ENCODE assay signal across 8 cellular contexts in the genomic region with DNA sequence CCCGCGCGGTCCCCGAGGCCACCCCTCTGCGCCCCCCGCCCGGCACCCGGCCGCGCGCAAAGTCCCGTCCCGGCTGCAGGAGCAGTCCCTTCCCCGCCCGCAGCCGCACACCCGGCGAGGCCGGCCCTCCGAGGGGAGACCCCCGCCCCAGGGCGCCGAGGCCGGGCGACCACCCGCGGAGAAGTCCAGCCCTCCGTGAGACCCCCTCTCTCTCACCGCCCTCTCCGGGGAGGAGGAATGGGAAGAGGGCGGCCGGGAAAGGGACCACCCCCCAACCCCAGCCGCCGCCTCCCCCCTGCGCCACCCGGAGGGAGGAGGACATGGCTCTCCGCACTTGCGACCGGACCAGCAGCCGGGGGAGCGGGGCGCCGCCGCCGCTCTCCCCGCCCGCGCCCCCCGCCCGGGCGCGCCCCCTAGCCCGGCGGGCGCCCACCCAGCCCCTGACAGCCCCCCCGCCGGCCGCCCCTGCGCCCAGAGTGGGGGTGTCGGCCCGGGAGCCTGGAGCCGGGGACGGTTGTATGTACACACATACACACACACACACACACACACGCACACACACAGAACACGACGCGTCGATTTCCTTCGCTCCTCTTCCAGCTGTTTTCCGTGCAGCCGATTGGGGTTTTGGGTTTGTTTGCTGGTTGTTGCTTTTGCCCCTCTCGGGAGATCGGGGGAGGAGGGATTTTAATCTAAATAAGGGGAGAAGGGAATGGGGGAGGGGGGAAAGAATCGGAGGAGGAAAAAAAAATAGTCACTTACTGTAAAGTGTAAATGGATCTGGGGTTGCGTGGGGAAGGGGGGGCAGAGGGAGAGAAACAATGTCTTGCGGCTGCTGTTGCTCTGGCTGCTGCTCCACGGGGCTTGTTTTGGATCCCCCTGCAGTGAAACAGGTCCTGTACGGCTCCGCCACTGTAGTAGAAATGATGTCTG. TPM values are rescaled to one million over a fixed set of nuclear protein-coding genes. Genes with fewer than 3 reads are reported as not detected.
DNase-seq lines count a peak whose midpoint lies in the region; ATAC-seq and TF ChIP-seq lines count a peak whose summit lies in the region.

Gene ATXN1 (minus strand): TSS at position 925 of the 933 bp plus-strand sequence.

- H3K4me3 Mint-ChIP-seq in activated CD4-positive, alpha-beta T cell treated with anti-CD3 and anti-CD28 coated beads, Interleukin-2, amount 10 ng/mL, durations not matched to agents 24 days and 14 days: peak within 1 kb of the TSS; percentile 99

- peak within 1 kb of the TSS; percentile 72 to 98 (median 90) for H3K4me3 ChIP-seq in liver (ENCODE audit: low read depth in 1 of 3, low read length in 3 of 3)

- in situ Hi-C loops in KBM-7 (cut with MboI; ENCODE audit: low pct_unique_long_range_greater_than_20kb, low sequenced_read_pairs): loop anchor here (25.0 kb wide), 2 partner anchors 249 to 424 kb away; no protein-coding TSS in a partner anchor

- TF ChIP-seq CTCF in liver (IDR thresholded peaks at IDR 0.05; ENCODE audit: low read depth, low read length, missing input control): no peak

- H3K9me3 ChIP-seq in liver (ENCODE audit: control insufficient read depth in 4 of 4, low read length in 3 of 4): no peaks in the 10 kb centered on the region

- H3K27me3 ChIP-seq in liver (ENCODE audit: control insufficient read depth in 4 of 4, insufficient read depth in 4 of 4, low read length in 3 of 4): no peaks in the 10 kb centered on the region

- no peak for ATAC-seq in HG02763 (IDR thresholded peaks at IDR 0.05; ENCODE audit: unreplicated experiment)

- no peak for TF ChIP-seq RAD21 in liver (IDR thresholded peaks at IDR 0.05)

- H3K4me1 Mint-ChIP-seq in activated CD4-positive, alpha-beta T cell treated with anti-CD3 and anti-CD28 coated beads, Interleukin-2, amount 10 ng/mL, durations not matched to agents 24 days and 14 days: peaks cover 53% of the 10 kb centered on the region

- WGBS in liver: under 1% methylated on average over 79 of the region's 79 CpGs

- peak within 1 kb of the TSS; percentile 91 to 94 for H3K27ac ChIP-seq in liver (ENCODE audit: low read depth in 1 of 2, low read length in 2 of 2)

- H3K27ac Mint-ChIP-seq in activated CD4-positive, alpha-beta T cell treated with anti-CD3 and anti-CD28 coated beads, Interleukin-2, amount 10 ng/mL, durations not matched to agents 24 days and 14 days: peak within 1 kb of the TSS; percentile 100

- H3K4me1 ChIP-seq in liver (ENCODE audit: control insufficient read depth in 4 of 4, insufficient read depth in 4 of 4, low read length in 3 of 4): peaks cover 2 to 38% (median 21%) of the 10 kb centered on the region in 4 donors

- H3K9me3 Mint-ChIP-seq in activated CD4-positive, alpha-beta T cell treated with anti-CD3 and anti-CD28 coated beads, Interleukin-2, amount 10 ng/mL, durations not matched to agents 24 days and 14 days: no peaks in the 10 kb centered on the region

- intact Hi-C loops in activated CD4-positive, alpha-beta T cell treated with anti-CD3 and anti-CD28 coated beads, Interleukin-2, amount 10 ng/mL, durations not matched to agents 24 days and 14 days (cut with micrococcal nuclease): loop anchor here (1.0 to 10.0 kb wide), 10 partner anchors 49 to 626 kb away; no protein-coding TSS in a partner anchor

- peaks cover 30% of the 10 kb centered on the region for H3K36me3 Mint-ChIP-seq in activated CD4-positive, alpha-beta T cell treated with anti-CD3 and anti-CD28 coated beads, Interleukin-2, amount 10 ng/mL, durations not matched to agents 24 days and 14 days (ENCODE audit: low read depth)

- H3K9ac ChIP-seq in liver (ENCODE audit: low read depth in 1 of 2, low read length in 2 of 2): peak within 1 kb of the TSS; percentile 94 to 98

- H3K27me3 Mint-ChIP-seq in activated CD4-positive, alpha-beta T cell treated with anti-CD3 and anti-CD28 coated beads, Interleukin-2, amount 10 ng/mL, durations not matched to agents 24 days and 14 days: no peaks in the 10 kb centered on the region

- peak; percentile 24 to 59 for DNase-seq in NCI-H524 (lab: John Stamatoyannopoulos, UW)
- DNase-seq in NCI-H524 treated with DMSO at 0.1 percent for 48 hours (lab: John Stamatoyannopoulos, UW): no peak
- DNase-seq in KBM-7: peak; percentile 59
- DNase-seq in activated CD4-positive, alpha-beta T cell treated with anti-CD3 and anti-CD28 coated beads, Interleukin-2, amount 10 ng/mL, durations not matched to agents 24 days and 14 days: peak; percentile 86
- DNase-seq in dermis blood vessel endothelial cell: peak; percentile 70
- DNase-seq in stimulated activated CD4-positive, alpha-beta T cell treated with anti-CD3 and anti-CD28 coated beads, Interleukin-4, amount 100 ng/mL, for 4 hours: peak; percentile 31 to 34

- H3K36me3 ChIP-seq in liver (ENCODE audit: control insufficient read depth in 4 of 4, insufficient read depth in 3 of 4, low read depth in 1 of 4, low read length in 3 of 4): no peaks in the 10 kb centered on the region

TF ChIP-seq in liver, 16 proteins besides CTCF, POLR2A, EP300 and RAD21:
- no peak for TF ChIP-seq NR2F2 (IDR thresholded peaks at IDR 0.05)
- TF ChIP-seq, protein P1, sequence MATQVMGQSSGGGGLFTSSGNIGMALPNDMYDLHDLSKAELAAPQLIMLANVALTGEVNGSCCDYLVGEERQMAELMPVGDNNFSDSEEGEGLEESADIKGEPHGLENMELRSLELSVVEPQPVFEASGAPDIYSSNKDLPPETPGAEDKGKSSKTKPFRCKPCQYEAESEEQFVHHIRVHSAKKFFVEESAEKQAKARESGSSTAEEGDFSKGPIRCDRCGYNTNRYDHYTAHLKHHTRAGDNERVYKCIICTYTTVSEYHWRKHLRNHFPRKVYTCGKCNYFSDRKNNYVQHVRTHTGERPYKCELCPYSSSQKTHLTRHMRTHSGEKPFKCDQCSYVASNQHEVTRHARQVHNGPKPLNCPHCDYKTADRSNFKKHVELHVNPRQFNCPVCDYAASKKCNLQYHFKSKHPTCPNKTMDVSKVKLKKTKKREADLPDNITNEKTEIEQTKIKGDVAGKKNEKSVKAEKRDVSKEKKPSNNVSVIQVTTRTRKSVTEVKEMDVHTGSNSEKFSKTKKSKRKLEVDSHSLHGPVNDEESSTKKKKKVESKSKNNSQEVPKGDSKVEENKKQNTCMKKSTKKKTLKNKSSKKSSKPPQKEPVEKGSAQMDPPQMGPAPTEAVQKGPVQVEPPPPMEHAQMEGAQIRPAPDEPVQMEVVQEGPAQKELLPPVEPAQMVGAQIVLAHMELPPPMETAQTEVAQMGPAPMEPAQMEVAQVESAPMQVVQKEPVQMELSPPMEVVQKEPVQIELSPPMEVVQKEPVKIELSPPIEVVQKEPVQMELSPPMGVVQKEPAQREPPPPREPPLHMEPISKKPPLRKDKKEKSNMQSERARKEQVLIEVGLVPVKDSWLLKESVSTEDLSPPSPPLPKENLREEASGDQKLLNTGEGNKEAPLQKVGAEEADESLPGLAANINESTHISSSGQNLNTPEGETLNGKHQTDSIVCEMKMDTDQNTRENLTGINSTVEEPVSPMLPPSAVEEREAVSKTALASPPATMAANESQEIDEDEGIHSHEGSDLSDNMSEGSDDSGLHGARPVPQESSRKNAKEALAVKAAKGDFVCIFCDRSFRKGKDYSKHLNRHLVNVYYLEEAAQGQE (IDR thresholded peaks at IDR 0.05): peak; percentile 38
- TF ChIP-seq FOXA1 (IDR thresholded peaks at IDR 0.05): no peak

RNA-seq across cellular contexts. Expression of gene ATXN1, which starts in this region (rescaled TPM):
- total RNA-seq in activated CD4-positive, alpha-beta T cell treated with anti-CD3 and anti-CD28 coated beads, Interleukin-2, amount 10 ng/mL, durations not matched to agents 24 days and 14 days: 62.4 and 70.0 TPM in 2 replicates
- total RNA-seq in dermis blood vessel endothelial cell: 14.3 and 15.3 TPM in 2 replicates
- total RNA-seq in liver: 10 to 100 TPM in 1 of 2 donors, 1 to 10 TPM in 1; 8.8 to 29.7 TPM
- polyA plus RNA-seq in liver: 1 to 10 TPM; 4.3 to 7.5 TPM
